8 cellular contexts compared by ENCODE assay signal in the genomic region with DNA sequence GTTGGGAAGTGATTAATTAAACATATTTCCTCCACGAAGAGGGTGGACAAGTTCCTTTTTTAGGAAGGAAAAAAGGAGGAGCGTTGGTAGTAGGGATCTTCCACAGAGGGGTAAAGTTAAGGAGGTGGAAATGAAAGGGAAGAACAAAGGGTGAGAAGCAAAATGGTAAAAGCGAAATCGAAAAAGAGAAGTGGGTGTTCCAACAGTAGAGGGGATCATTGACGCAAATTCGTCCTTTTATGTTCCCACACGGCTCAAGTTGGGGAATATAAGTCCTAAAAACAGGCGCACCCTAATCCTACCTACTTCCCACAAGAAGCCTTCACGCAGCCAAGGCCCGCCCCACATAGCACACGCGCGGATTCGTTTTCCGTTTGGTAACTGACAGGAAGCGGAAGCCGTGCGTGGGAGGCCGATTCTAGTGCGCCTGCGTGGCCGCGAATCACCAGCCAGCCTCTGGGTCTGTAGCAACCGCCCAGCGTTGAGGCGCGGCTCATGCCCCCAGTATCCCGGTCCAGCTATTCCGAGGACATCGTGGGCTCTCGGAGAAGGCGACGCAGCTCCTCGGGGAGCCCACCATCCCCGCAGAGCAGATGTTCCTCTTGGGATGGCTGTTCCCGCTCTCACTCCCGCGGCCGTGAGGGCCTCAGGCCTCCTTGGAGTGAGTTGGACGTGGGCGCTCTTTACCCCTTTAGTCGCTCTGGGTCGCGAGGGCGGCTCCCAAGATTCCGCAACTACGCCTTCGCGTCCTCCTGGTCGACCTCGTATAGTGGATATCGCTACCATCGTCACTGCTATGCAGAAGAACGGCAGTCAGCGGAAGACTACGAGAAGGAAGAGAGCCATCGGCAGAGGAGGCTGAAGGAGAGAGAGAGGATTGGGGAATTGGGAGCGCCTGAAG. TPM values are rescaled to one million over a fixed set of nuclear protein-coding genes. Genes with fewer than 3 reads are reported as not detected.
DNase-seq lines count a peak whose midpoint lies in the region; ATAC-seq lines count a peak whose summit lies in the region.

Gene NKAPL (plus strand): TSS at position 421 of the 901 bp plus-strand sequence. CDS start 75 bp downstream, at position 496.

- no peaks in the 10 kb centered on the region for H3K36me3 ChIP-seq in GM23248 (ENCODE audit: low read depth)

- H2AFZ ChIP-seq in GM23248: peak within 1 kb of the TSS; percentile 94

- 23 to 25% methylated on average over 56 to 58 of the region's 58 CpGs for WGBS in GM23248 (ENCODE audit: low coverage in 1 of 2, low lambda C conversion rate in 2 of 2, missing lambda C conversion rate in 2 of 2), 2 experiments

- no peaks in the 10 kb centered on the region for H3K27me3 ChIP-seq in GM23248 (replicated peaks; ENCODE audit: insufficient read depth)

- no peak within 1 kb of the TSS for H3K27ac ChIP-seq in GM23248

- in situ Hi-C loops in GM23248 (cut with MboI): no loop called here

- DNase-seq in GM23248: peak; percentile 91
- DNase-seq in activated naive CD4-positive, alpha-beta T cell treated with anti-CD3 and anti-CD28 coated beads for 36 hours: peak; percentile 71
- peak; percentile 92 for DNase-seq in Right ventricle myocardium inferior (ENCODE audit: missing footprints)
- DNase-seq in retina: peak; percentile 75
- DNase-seq in NCI-H1417 (lab: John Stamatoyannopoulos, UW): no peak
- DNase-seq in COLO829 (ENCODE audit: low spot score): no peak

- peaks cover 9% of the 10 kb centered on the region for H3K4me1 Mint-ChIP-seq in activated naive CD4-positive, alpha-beta T cell treated with anti-CD3 and anti-CD28 coated beads for 36 hours (ENCODE audit: low read depth)

- H3K9me2 ChIP-seq in GM23248 (ENCODE audit: insufficient read depth): no peaks in the 10 kb centered on the region

- H3K4me3 ChIP-seq in GM23248: peak within 1 kb of the TSS; percentile 70

- H3K9ac ChIP-seq in GM23248: peak within 1 kb of the TSS; percentile 31; the same call in 1 of the 2 replicates

- H4K20me1 ChIP-seq in GM23248 (ENCODE audit: insufficient read depth): no peaks in the 10 kb centered on the region

- CTCF ChIA-PET in activated naive CD4-positive, alpha-beta T cell treated with anti-CD3 and anti-CD28 coated beads for 36 hours (lab: Charles Lee): interaction anchor here (0.6 kb wide), 1 partner anchor 569 kb away, joined by 3 read pairs; no protein-coding TSS in a partner anchor

- peak within 1 kb of the TSS; percentile 26 for H3K4me3 Mint-ChIP-seq in activated naive CD4-positive, alpha-beta T cell treated with anti-CD3 and anti-CD28 coated beads for 36 hours

- H3K4me1 ChIP-seq in GM23248 (ENCODE audit: insufficient read depth): no peaks in the 10 kb centered on the region

- H3K36me3 Mint-ChIP-seq in activated naive CD4-positive, alpha-beta T cell treated with anti-CD3 and anti-CD28 coated beads for 36 hours (ENCODE audit: low read depth): peaks cover 4% of the 10 kb centered on the region

- peaks cover 4% of the 10 kb centered on the region for H3K9me3 Mint-ChIP-seq in activated naive CD4-positive, alpha-beta T cell treated with anti-CD3 and anti-CD28 coated beads for 36 hours

- peaks cover 3% of the 10 kb centered on the region for H3K27me3 Mint-ChIP-seq in activated naive CD4-positive, alpha-beta T cell treated with anti-CD3 and anti-CD28 coated beads for 36 hours (ENCODE audit: low read depth)

- peak within 1 kb of the TSS; percentile 72 for H3K27ac Mint-ChIP-seq in activated naive CD4-positive, alpha-beta T cell treated with anti-CD3 and anti-CD28 coated beads for 36 hours

- ATAC-seq in Right ventricle myocardium inferior (peak; percentile 97), HG02763 (IDR thresholded peaks at IDR 0.05; ENCODE audit: unreplicated experiment) (no peak), GM19023 (IDR thresholded peaks at IDR 0.05; ENCODE audit: unreplicated experiment) (no peak)

- H3F3A ChIP-seq in GM23248 (ENCODE audit: insufficient read depth): no peaks in the 10 kb centered on the region

- no peaks in the 10 kb centered on the region for H3K9me3 ChIP-seq in GM23248 (ENCODE audit: low read depth)

- no peaks in the 10 kb centered on the region for H3K79me2 ChIP-seq in GM23248 (ENCODE audit: insufficient read depth)

- intact Hi-C loops in activated naive CD4-positive, alpha-beta T cell treated with anti-CD3 and anti-CD28 coated beads for 36 hours (cut with micrococcal nuclease): no loop called here
- intact Hi-C loops in Right ventricle myocardium inferior (cut with DNase I): loop anchor here (5.0 kb wide), 1 partner anchor 117 kb away; the partner anchor contains the start of gene ZKSCAN8

- H3K4me2 ChIP-seq in GM23248 (ENCODE audit: unreplicated experiment): peak within 1 kb of the TSS; percentile 72

RNA-seq across cellular contexts. Expression of gene NKAPL, which starts in this region (rescaled TPM):
- total RNA-seq in GM23248 (2014; rRNA removed; shearing (Covaris generic)): 0.97 and 1.9 TPM in 2 replicates
- polyA plus RNA-seq in GM23248 (2016; fragmentation: Nextera tagmentation; extraction: Ambion mirVana): 3.2 and 3.5 TPM in 2 replicates
- total RNA-seq in activated naive CD4-positive, alpha-beta T cell treated with anti-CD3 and anti-CD28 coated beads for 36 hours: under 1 TPM in 1 of 2 experiments, not detected in 1; 0.12 TPM
- 7.4 TPM for total RNA-seq in Right ventricle myocardium inferior

Comparison
In these comparisons a context has a peak if more than half of its experiments do, and no peak if none do; other contexts are left out.
1. Peak in DNase-seq in activated naive CD4-positive, alpha-beta T cell treated with anti-CD3 and anti-CD28 coated beads for 36 hours; RNA of the gene not detected or under 1 TPM.
2. DNase-seq: peak in GM23248 (single experiment), Right ventricle myocardium inferior (single experiment) and retina (single experiment); none in NCI-H1417 (0 of 3) and COLO829 (single experiment).